14 cellular contexts compared by ENCODE assay signal in genomic region chr6:169109821-169110220, GRCh38.
A peak's percentile ranks its signal among the peaks of the same experiment; 100 is the strongest.
DNase-seq lines count a peak whose midpoint lies in the region; TF ChIP-seq lines count a peak whose summit lies in the region.
"Had no signal": no experiment of that assay in that cellular context is flagged by ENCODE, and none has a peak within 500 bp of the region (broad histone marks: within the 10 kb centered on the region; RNA-seq: fewer than 3 reads in every experiment).

No MANE protein-coding gene starts in this region.

- peak; percentile 30 for DNase-seq in MV-4-11 (lab: John Stamatoyannopoulos, UW)
- peak; percentile 23 for DNase-seq in fibroblast of villous mesenchyme (ENCODE audit: low read depth)
- DNase-seq in uterus: no peak
- no peak for DNase-seq in anterior cingulate cortex (lab: John Stamatoyannopoulos, UW)
- no peak for DNase-seq in GM13977 (ENCODE audit: low spot score)
- DNase-seq in effector memory CD4-positive, alpha-beta T cell: no peak
- DNase-seq: BE2C; CD8-positive, alpha-beta T cell; COR-L47; DND-41; GDM1; IMR-90 had no signal

- H3K9me3 ChIP-seq in uterus: no peaks in the 10 kb centered on the region
- no peaks in the 10 kb centered on the region for H3K9me3 ChIP-seq in effector memory CD4-positive, alpha-beta T cell (ENCODE audit: control insufficient read depth, low read length)

- no peak for TF ChIP-seq POLR2A in uterus (IDR thresholded peaks at IDR 0.05)

- H3K27ac Mint-ChIP-seq in nephron: peak overlapping the region; percentile 63 to 87 (median 75)
- H3K27ac Mint-ChIP-seq: CD14-positive monocyte; CD8-positive, alpha-beta T cell had no signal

- no peaks in the 10 kb centered on the region for H3K36me3 ChIP-seq in uterus
- no peaks in the 10 kb centered on the region for H3K36me3 ChIP-seq in effector memory CD4-positive, alpha-beta T cell (ENCODE audit: control insufficient read depth, insufficient read depth, low read length)
- H3K36me3 ChIP-seq: BE2C had no signal

- H3K4me1 Mint-ChIP-seq in nephron: peaks cover 37% of the 10 kb centered on the region

- no peak overlapping the region for H3K4me3 Mint-ChIP-seq in nephron
- H3K4me3 Mint-ChIP-seq: CD14-positive monocyte; CD8-positive, alpha-beta T cell had no signal

- no peaks in the 10 kb centered on the region for H3K27me3 Mint-ChIP-seq in nephron (ENCODE audit: low read depth)

- peak overlapping the region; percentile 9 to 32 for H3K27ac ChIP-seq in uterus
- H3K27ac ChIP-seq in effector memory CD4-positive, alpha-beta T cell (ENCODE audit: insufficient read depth, low read length, poor library complexity, severe bottlenecking): no peak overlapping the region

- H3K9me3 Mint-ChIP-seq in nephron: peaks cover 9% of the 10 kb centered on the region
- H3K9me3 Mint-ChIP-seq: CD8-positive, alpha-beta T cell had no signal

- H3K4me3 ChIP-seq in fibroblast of villous mesenchyme (ENCODE audit: low read depth, low read length): no peak overlapping the region
- H3K4me3 ChIP-seq in uterus: no peak overlapping the region
- H3K4me3 ChIP-seq in effector memory CD4-positive, alpha-beta T cell (ENCODE audit: insufficient read depth, low read depth, low read length, poor library complexity, severe bottlenecking): no peak overlapping the region

- in situ Hi-C loops in GM13977 (cut with MboI; ENCODE audit: low pct_unique_long_range_greater_than_20kb, low sequenced_read_pairs, unreplicated experiment): no loop called here

- no peaks in the 10 kb centered on the region for H3K27me3 ChIP-seq in uterus
- H3K27me3 ChIP-seq in effector memory CD4-positive, alpha-beta T cell (replicated peaks; ENCODE audit: control insufficient read depth, insufficient read depth, low read length, poor library complexity, severe bottlenecking): no peaks in the 10 kb centered on the region
- H3K27me3 ChIP-seq: BE2C had no signal

- TF ChIP-seq CTCF in fibroblast of villous mesenchyme (IDR thresholded peaks at IDR 0.05; ENCODE audit: insufficient read depth, low read depth, low read length) (no peak), nephron (IDR thresholded peaks at IDR 0.05; ENCODE audit: unreplicated experiment in 3 of 3) (no peak), uterus (IDR thresholded peaks at IDR 0.05) (no peak), GM13977 (IDR thresholded peaks at IDR 0.05; ENCODE audit: extremely low read depth, insufficient read depth, missing control alignments) (no peak)

- H3K4me1 ChIP-seq in uterus: no peaks in the 10 kb centered on the region
- no peaks in the 10 kb centered on the region for H3K4me1 ChIP-seq in effector memory CD4-positive, alpha-beta T cell (ENCODE audit: control insufficient read depth, insufficient read depth, low read length, poor library complexity, severe bottlenecking)
- H3K4me1 ChIP-seq: BE2C had no signal

- intact Hi-C loops in uterus (cut with DNase I; ENCODE audit: low total_unique reads): no loop called here

- H3K36me3 Mint-ChIP-seq in nephron (ENCODE audit: low read depth): peaks cover 5% of the 10 kb centered on the region
- H3K36me3 Mint-ChIP-seq: CD14-positive monocyte; CD8-positive, alpha-beta T cell had no signal

Comparison
In these comparisons a context has a peak if more than half of its experiments do, and no peak if none do; other contexts are left out.
1. DNase-seq: peak in MV-4-11 (single experiment) and fibroblast of villous mesenchyme (single experiment); none in uterus (0 of 2), anterior cingulate cortex (0 of 58), GM13977 (single experiment) and effector memory CD4-positive, alpha-beta T cell (0 of 3).